Comparison of ENCODE assay signal across 27 cellular contexts in genomic region chr5:122442938-122443337, GRCh38.
DNase-seq lines count a peak whose midpoint lies in the region; ATAC-seq, FAIRE-seq and TF ChIP-seq lines count a peak whose summit lies in the region.
"Had no signal": no experiment of that assay in that cellular context is flagged by ENCODE, and none has a peak within 500 bp of the region (broad histone marks: within the 10 kb centered on the region; RNA-seq: fewer than 3 reads in every experiment).

No MANE protein-coding gene starts in this region.

- ATAC-seq in activated naive CD8-positive, alpha-beta T cell treated with anti-CD3 and anti-CD28 coated beads, Interleukin-2, amount 50 U/mL, for 24 hours, result peak; percentile 58
- ATAC-seq in HG02642 (IDR thresholded peaks at IDR 0.05; ENCODE audit: poor library complexity, unreplicated experiment) (peak; percentile 58), HG03520 (IDR thresholded peaks at IDR 0.05; ENCODE audit: unreplicated experiment) (peak; percentile 79), thoracic aorta (ENCODE audit: insufficient number of reproducible peaks, low FRiP score, low read depth) (no peak)
- ATAC-seq: heart left ventricle, PC-3 had no signal

- no peak for DNase-seq in activated naive CD8-positive, alpha-beta T cell treated with anti-CD3 and anti-CD28 coated beads, Interleukin-2, amount 50 U/mL, for 24 hours
- DNase-seq in activated naive CD8-positive, alpha-beta T cell treated with anti-CD3 and anti-CD28 coated beads for 36 hours, result no peak
- DNase-seq in thoracic aorta (ENCODE audit: low spot score) (no peak), uterus (no peak), GM19239 (ENCODE audit: insufficient read length, low spot score) (no peak), foreskin melanocyte (no peak)
- DNase-seq: 8988T; activated CD4-positive, alpha-beta T cell treated with anti-CD3 and anti-CD28 coated beads, Interleukin-2, amount 10 ng/mL, durations not matched to agents 24 days and 14 days; activated T-cell treated with anti-CD3 and anti-CD28 coated beads, Interleukin-2, amount 50 U/mL, for 1 hour; DMS 273 treated with DMSO at 0.1 percent for 48 hours; dorsolateral prefrontal cortex; esophagus squamous epithelium; heart left ventricle; mesenchymal stem cell; MG63; NCI-H2029 treated with DMSO at 0.1 percent for 48 hours; NCI-H526 treated with DMSO at 0.1 percent for 48 hours; nephron progenitor cell; PC-3; spleen; stimulated activated naive CD4-positive, alpha-beta T cell had no signal

- H3K9me3 ChIP-seq in thoracic aorta, result no peaks in the 10 kb centered on the region
- H3K9me3 ChIP-seq in uterus, result no peaks in the 10 kb centered on the region
- H3K9me3 ChIP-seq: breast epithelium, esophagus squamous epithelium, heart left ventricle, MG63, spleen had no signal

- H3K4me1 ChIP-seq in thoracic aorta (ENCODE audit: control insufficient read depth in 1 of 2, low read depth in 2 of 2) (peaks cover 7 to 50% of the 10 kb centered on the region in 2 donors), uterus (no peaks in the 10 kb centered on the region)
- H3K4me1 ChIP-seq: breast epithelium, esophagus squamous epithelium, heart left ventricle, spleen had no signal

- FAIRE-seq in GM19239 (lab: Jason Lieb, UNC), result no peak
- FAIRE-seq: GM18507 had no signal

- no peak overlapping the region for H3K27ac Mint-ChIP-seq in activated naive CD8-positive, alpha-beta T cell treated with anti-CD3 and anti-CD28 coated beads, Interleukin-2, amount 50 U/mL, for 24 hours
- no peak overlapping the region for H3K27ac Mint-ChIP-seq in activated naive CD8-positive, alpha-beta T cell treated with anti-CD3 and anti-CD28 coated beads for 36 hours
- H3K27ac Mint-ChIP-seq: activated CD4-positive, alpha-beta T cell treated with anti-CD3 and anti-CD28 coated beads, Interleukin-2, amount 10 ng/mL, durations not matched to agents 24 days and 14 days; activated naive CD8-positive, alpha-beta T cell; nephron progenitor cell had no signal

- no peaks in the 10 kb centered on the region for H3K4me1 Mint-ChIP-seq in activated naive CD8-positive, alpha-beta T cell treated with anti-CD3 and anti-CD28 coated beads, Interleukin-2, amount 50 U/mL, for 24 hours
- H3K4me1 Mint-ChIP-seq in activated naive CD8-positive, alpha-beta T cell treated with anti-CD3 and anti-CD28 coated beads for 36 hours, result no peaks in the 10 kb centered on the region
- H3K4me1 Mint-ChIP-seq: activated CD4-positive, alpha-beta T cell treated with anti-CD3 and anti-CD28 coated beads, Interleukin-2, amount 10 ng/mL, durations not matched to agents 24 days and 14 days had no signal

- H3K36me3 ChIP-seq in thoracic aorta (no peaks in the 10 kb centered on the region), uterus (no peaks in the 10 kb centered on the region)
- H3K36me3 ChIP-seq: breast epithelium, esophagus squamous epithelium, MG63 had no signal

- no peaks in the 10 kb centered on the region for H3K27me3 ChIP-seq in thoracic aorta (replicated peaks; ENCODE audit: insufficient read depth)
- no peaks in the 10 kb centered on the region for H3K27me3 ChIP-seq in uterus
- H3K27me3 ChIP-seq: breast epithelium, esophagus squamous epithelium, heart left ventricle, spleen had no signal

- peak overlapping the region; percentile 8 to 39 for H3K27ac ChIP-seq in thoracic aorta
- no peak overlapping the region for H3K27ac ChIP-seq in uterus
- H3K27ac ChIP-seq: breast epithelium, C4-2B, dorsolateral prefrontal cortex, esophagus squamous epithelium, heart left ventricle, spleen had no signal

- H3K27me3 Mint-ChIP-seq in activated naive CD8-positive, alpha-beta T cell treated with anti-CD3 and anti-CD28 coated beads, Interleukin-2, amount 50 U/mL, for 24 hours, result peaks cover 3% of the 10 kb centered on the region
- H3K27me3 Mint-ChIP-seq in activated naive CD8-positive, alpha-beta T cell treated with anti-CD3 and anti-CD28 coated beads for 36 hours, result peaks cover 3% of the 10 kb centered on the region
- H3K27me3 Mint-ChIP-seq: activated CD4-positive, alpha-beta T cell treated with anti-CD3 and anti-CD28 coated beads, Interleukin-2, amount 10 ng/mL, durations not matched to agents 24 days and 14 days; activated naive CD8-positive, alpha-beta T cell had no signal

- H3K9me3 Mint-ChIP-seq in activated naive CD8-positive, alpha-beta T cell treated with anti-CD3 and anti-CD28 coated beads, Interleukin-2, amount 50 U/mL, for 24 hours, result no peaks in the 10 kb centered on the region
- H3K9me3 Mint-ChIP-seq in activated naive CD8-positive, alpha-beta T cell treated with anti-CD3 and anti-CD28 coated beads for 36 hours, result no peaks in the 10 kb centered on the region
- H3K9me3 Mint-ChIP-seq: activated CD4-positive, alpha-beta T cell treated with anti-CD3 and anti-CD28 coated beads, Interleukin-2, amount 10 ng/mL, durations not matched to agents 24 days and 14 days; nephron progenitor cell had no signal

- intact Hi-C loops in uterus (cut with DNase I; ENCODE audit: low total_unique reads), result no loop called here

- TF ChIP-seq POLR2A in uterus (IDR thresholded peaks at IDR 0.05), result no peak

- TF ChIP-seq CTCF in thoracic aorta (IDR thresholded peaks at IDR 0.05), result no peak
- TF ChIP-seq CTCF in uterus (IDR thresholded peaks at IDR 0.05), result no peak

- no peak overlapping the region for H3K4me3 Mint-ChIP-seq in activated naive CD8-positive, alpha-beta T cell treated with anti-CD3 and anti-CD28 coated beads, Interleukin-2, amount 50 U/mL, for 24 hours
- no peak overlapping the region for H3K4me3 Mint-ChIP-seq in activated naive CD8-positive, alpha-beta T cell treated with anti-CD3 and anti-CD28 coated beads for 36 hours
- H3K4me3 Mint-ChIP-seq: activated CD4-positive, alpha-beta T cell treated with anti-CD3 and anti-CD28 coated beads, Interleukin-2, amount 10 ng/mL, durations not matched to agents 24 days and 14 days; activated naive CD8-positive, alpha-beta T cell; nephron progenitor cell had no signal

- H3K36me3 Mint-ChIP-seq in activated naive CD8-positive, alpha-beta T cell treated with anti-CD3 and anti-CD28 coated beads, Interleukin-2, amount 50 U/mL, for 24 hours (ENCODE audit: low read depth), result no peaks in the 10 kb centered on the region
- H3K36me3 Mint-ChIP-seq in activated naive CD8-positive, alpha-beta T cell treated with anti-CD3 and anti-CD28 coated beads for 36 hours, result no peaks in the 10 kb centered on the region
- H3K36me3 Mint-ChIP-seq: activated naive CD8-positive, alpha-beta T cell had no signal

- H3K4me3 ChIP-seq in thoracic aorta (no peak overlapping the region), uterus (no peak overlapping the region)
- H3K4me3 ChIP-seq: breast epithelium, dorsolateral prefrontal cortex, esophagus squamous epithelium, heart left ventricle, MG63, spleen had no signal

Comparison
In these comparisons a context has a peak if more than half of its experiments do, and no peak if none do; other contexts are left out.
1. H3K27ac ChIP-seq: peak in thoracic aorta (2 of 2); none in uterus (0 of 2).